In the genomic region with DNA sequence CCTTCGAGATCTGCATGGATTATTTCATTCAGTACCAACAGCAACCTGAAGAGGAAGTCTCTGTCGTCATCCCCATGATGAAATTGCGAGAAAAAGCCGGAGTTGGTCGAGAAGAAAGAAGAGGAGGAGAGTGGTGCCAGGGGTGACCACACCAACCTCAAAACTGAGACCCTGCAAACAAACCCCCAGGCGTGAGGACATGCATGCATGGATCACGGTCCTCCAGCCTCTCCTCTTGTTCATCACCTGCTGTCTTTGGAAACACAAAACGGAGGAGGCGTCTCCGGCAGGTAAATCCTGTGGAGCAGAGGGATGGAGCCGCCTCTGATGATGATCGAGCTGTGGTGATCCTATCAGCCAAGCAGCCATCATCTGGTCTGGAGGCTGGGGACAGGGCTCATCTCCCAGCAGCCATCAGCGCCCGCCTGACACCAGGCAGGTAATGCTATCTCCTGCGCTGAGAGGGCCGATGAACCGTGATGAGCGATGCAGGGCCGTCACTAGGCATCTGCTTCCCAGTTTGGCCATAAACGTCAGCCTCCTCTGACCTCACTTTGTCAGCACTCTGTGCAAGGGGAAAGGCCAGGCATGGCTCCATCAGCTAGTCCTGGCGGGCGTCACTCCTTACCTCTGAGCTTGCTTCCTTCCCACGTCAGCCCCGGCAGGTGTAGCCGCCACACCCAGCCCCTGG, we compare ENCODE assay signal across 1 cellular context.
TF ChIP-seq lines count a peak whose summit lies in the region.

No MANE protein-coding gene starts in this region.

TF ChIP-seq in H1, 55 proteins besides CTCF, POLR2A, EP300 and RAD21 (continued from another document):
- TF ChIP-seq ZNF274 (IDR thresholded peaks at IDR 0.05; ENCODE audit: borderline replicate concordance, extremely low read depth, low read length) = no peak
- no peak for TF ChIP-seq GTF2F1 (IDR thresholded peaks at IDR 0.05; ENCODE audit: borderline replicate concordance, low read depth, low read length)
- TF ChIP-seq SAP30 (IDR thresholded peaks at IDR 0.05; ENCODE audit: insufficient read depth, insufficient replicate concordance, low read length) = no peak
- TF ChIP-seq CTBP2 (IDR thresholded peaks at IDR 0.05; ENCODE audit: borderline replicate concordance, insufficient read depth, insufficient read length, low read length) = no peak
- TF ChIP-seq, protein P1, sequence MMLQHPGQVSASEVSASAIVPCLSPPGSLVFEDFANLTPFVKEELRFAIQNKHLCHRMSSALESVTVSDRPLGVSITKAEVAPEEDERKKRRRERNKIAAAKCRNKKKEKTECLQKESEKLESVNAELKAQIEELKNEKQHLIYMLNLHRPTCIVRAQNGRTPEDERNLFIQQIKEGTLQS (IDR thresholded peaks at IDR 0.05; ENCODE audit: insufficient read depth, low read depth, low read length) = no peak
TF ChIP-seq in H1: peak in this region for 0.
